Comparison of ENCODE assay signal across 20 cellular contexts in the genomic region with DNA sequence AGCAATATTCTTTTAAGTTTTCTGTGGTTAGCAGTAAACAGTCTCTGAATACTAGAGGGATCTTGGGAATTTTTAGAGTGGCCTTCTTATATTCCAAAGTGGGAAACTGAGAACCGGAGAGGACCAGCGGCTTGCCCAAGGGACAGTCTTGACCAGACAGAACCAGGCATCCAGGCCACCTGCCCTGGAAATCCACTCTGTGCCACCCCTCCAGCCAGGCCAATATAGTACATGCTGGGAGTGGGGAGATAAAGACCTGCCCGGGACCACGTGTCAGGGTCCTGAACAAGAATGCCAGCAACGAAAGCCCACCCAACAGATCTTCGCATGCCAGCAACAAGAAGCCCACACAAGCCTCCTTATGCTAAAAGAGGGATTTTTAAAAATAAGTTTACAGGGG. TPM values are rescaled to one million over a fixed set of nuclear protein-coding genes. Genes with fewer than 3 reads are reported as not detected.
A peak's percentile ranks its signal among the peaks of the same experiment; 100 is the strongest.
DNase-seq lines count a peak whose midpoint lies in the region; ATAC-seq and TF ChIP-seq lines count a peak whose summit lies in the region.
"Had no signal": no experiment of that assay in that cellular context is flagged by ENCODE, and none has a peak within 500 bp of the region (broad histone marks: within the 10 kb centered on the region; RNA-seq: fewer than 3 reads in every experiment).

No MANE protein-coding gene starts in this region.

- no peak overlapping the region for H3K14ac ChIP-seq in neuronal stem cell (ENCODE audit: low read length)

- no peak overlapping the region for H3K9ac ChIP-seq in neuronal stem cell (ENCODE audit: low read depth, low read length, poor library complexity)
- H3K9ac ChIP-seq: BLaER1 had no signal

- no peak overlapping the region for H4K91ac ChIP-seq in neuronal stem cell (ENCODE audit: low read depth, low read length, poor library complexity)

- H3K23ac ChIP-seq in neuronal stem cell (ENCODE audit: low read depth, low read length, poor library complexity): no peak overlapping the region

- H2AK5ac ChIP-seq in neuronal stem cell (ENCODE audit: low read depth, low read length): no peak overlapping the region

- TF ChIP-seq CTCF in right atrium auricular region (IDR thresholded peaks at IDR 0.05) (no peak), left ventricle myocardium inferior (IDR thresholded peaks at IDR 0.05; ENCODE audit: borderline replicate concordance) (no peak), type B pancreatic cell (conservative IDR thresholded peaks at IDR 0.05) (no peak)

- H2BK120ac ChIP-seq in neuronal stem cell (ENCODE audit: low read depth, low read length): peak overlapping the region; percentile 14

- H2BK5ac ChIP-seq in neuronal stem cell (ENCODE audit: low read length): no peak overlapping the region

- no peak overlapping the region for H2AFZ ChIP-seq in neuronal stem cell (ENCODE audit: low read length)

- H3K9me3 Mint-ChIP-seq in dendritic cell treated with granulocyte-macrophage colony-stimulating factor and Interleukin-4, amounts not matched to agents 40 ng/mL and 50 ng/mL, for 4 days: no peaks in the 10 kb centered on the region
- peaks cover 4% of the 10 kb centered on the region for H3K9me3 Mint-ChIP-seq in type B pancreatic cell

- ATAC-seq in HG03095 (IDR thresholded peaks at IDR 0.05; ENCODE audit: unreplicated experiment) (no peak), HG03097 (IDR thresholded peaks at IDR 0.05; ENCODE audit: low FRiP score, unreplicated experiment) (no peak)
- ATAC-seq: HCT116 had no signal

- no peaks in the 10 kb centered on the region for H3K79me1 ChIP-seq in neuronal stem cell (ENCODE audit: low read depth, low read length)

- H3K27me3 ChIP-seq in right atrium auricular region: no peaks in the 10 kb centered on the region
- no peaks in the 10 kb centered on the region for H3K27me3 ChIP-seq in left ventricle myocardium inferior (ENCODE audit: low read depth)
- no peaks in the 10 kb centered on the region for H3K27me3 ChIP-seq in neuronal stem cell (ENCODE audit: control insufficient read depth in 3 of 3, insufficient read depth in 3 of 3, low read depth in 1 of 3, low read length in 3 of 3)
- H3K27me3 ChIP-seq: BLaER1 had no signal

- H3K36me3 ChIP-seq in right atrium auricular region (no peaks in the 10 kb centered on the region), left ventricle myocardium inferior (no peaks in the 10 kb centered on the region), neuronal stem cell (replicated peaks in 1 of 2; ENCODE audit: control insufficient read depth in 2 of 2, insufficient read depth in 2 of 2, low read length in 2 of 2) (no peaks in the 10 kb centered on the region)
- H3K36me3 ChIP-seq: BLaER1 had no signal

- no peaks in the 10 kb centered on the region for H3K27me3 Mint-ChIP-seq in dendritic cell treated with granulocyte-macrophage colony-stimulating factor and Interleukin-4, amounts not matched to agents 40 ng/mL and 50 ng/mL, for 4 days
- H3K27me3 Mint-ChIP-seq in type B pancreatic cell: peaks cover 3% of the 10 kb centered on the region
- H3K27me3 Mint-ChIP-seq: CD4-positive, CD25-positive, alpha-beta regulatory T cell had no signal

- H3K4me1 ChIP-seq in right atrium auricular region (peaks cover 0 to 20% of the 10 kb centered on the region in 2 donors), left ventricle myocardium inferior (peaks cover 27% of the 10 kb centered on the region), neuronal stem cell (ENCODE audit: control insufficient read depth in 2 of 2, insufficient read depth in 1 of 2, low read depth in 1 of 2, low read length in 2 of 2) (peaks cover 0 to 2% of the 10 kb centered on the region in 2 donors)

- H3K4me1 Mint-ChIP-seq in dendritic cell treated with granulocyte-macrophage colony-stimulating factor and Interleukin-4, amounts not matched to agents 40 ng/mL and 50 ng/mL, for 4 days (ENCODE audit: low read depth): peaks cover 65% of the 10 kb centered on the region
- peaks cover 12% of the 10 kb centered on the region for H3K4me1 Mint-ChIP-seq in type B pancreatic cell (ENCODE audit: unreplicated experiment)

- H4K8ac ChIP-seq in neuronal stem cell (ENCODE audit: low read depth, low read length): no peak overlapping the region

- peak overlapping the region; percentile 87 for H3K27ac Mint-ChIP-seq in dendritic cell treated with granulocyte-macrophage colony-stimulating factor and Interleukin-4, amounts not matched to agents 40 ng/mL and 50 ng/mL, for 4 days
- no peak overlapping the region for H3K27ac Mint-ChIP-seq in type B pancreatic cell
- H3K27ac Mint-ChIP-seq: HFFc6 had no signal

- no CpG with 5 or more reads among the region's 6 CpGs for WGBS in neuronal stem cell (ENCODE audit: extremely low coverage in 2 of 2, insufficient read length in 2 of 2, insufficient replicate concordance in 1 of 2), 2 donors

- peaks cover 0 to 12% of the 10 kb centered on the region in 2 donors for H3K9me3 ChIP-seq in right atrium auricular region
- H3K9me3 ChIP-seq in left ventricle myocardium inferior (replicated peaks): peaks cover 17% of the 10 kb centered on the region
- peaks cover 7 to 10% of the 10 kb centered on the region in 2 donors for H3K9me3 ChIP-seq in neuronal stem cell (replicated peaks in 1 of 2; ENCODE audit: control insufficient read depth in 2 of 2, insufficient read depth in 1 of 2, low read depth in 1 of 2, low read length in 2 of 2)

- H3K27ac ChIP-seq in right atrium auricular region (no peak overlapping the region), left ventricle myocardium inferior (replicated peaks) (no peak overlapping the region), neuronal stem cell (replicated peaks; ENCODE audit: low read length) (no peak overlapping the region)
- H3K27ac ChIP-seq: BLaER1 had no signal

- H2BK12ac ChIP-seq in neuronal stem cell (ENCODE audit: low read length): no peak overlapping the region

- H3K4me3 ChIP-seq in right atrium auricular region (no peak overlapping the region), left ventricle myocardium inferior (no peak overlapping the region), neuronal stem cell (ENCODE audit: low read length in 2 of 2) (no peak overlapping the region)
- H3K4me3 ChIP-seq: BLaER1 had no signal

- no peak overlapping the region for H3K18ac ChIP-seq in neuronal stem cell (ENCODE audit: low read length)

- H3K36me3 Mint-ChIP-seq in dendritic cell treated with granulocyte-macrophage colony-stimulating factor and Interleukin-4, amounts not matched to agents 40 ng/mL and 50 ng/mL, for 4 days (ENCODE audit: low read depth): peaks cover 22% of the 10 kb centered on the region
- no peaks in the 10 kb centered on the region for H3K36me3 Mint-ChIP-seq in type B pancreatic cell
- H3K36me3 Mint-ChIP-seq: CD4-positive, CD25-positive, alpha-beta regulatory T cell had no signal

- DNase-seq in right atrium auricular region (ENCODE audit: low spot score) (peak; percentile 54), left ventricle myocardium inferior (no peak), neuronal stem cell (ENCODE audit: low spot score) (no peak), type B pancreatic cell (ENCODE audit: extremely low spot score, unreplicated experiment) (peak; percentile 24), NCI-H2081 (lab: John Stamatoyannopoulos, UW) (no peak)
- DNase-seq: 8988T; Caco-2; CD4-positive, CD25-positive, alpha-beta regulatory T cell; DMS153; DMS79; GDM1; GOT3; H7; HFFc6 had no signal

- H3K4ac ChIP-seq in neuronal stem cell (ENCODE audit: low read length): no peak overlapping the region

- intact Hi-C loops in left ventricle myocardium inferior (cut with micrococcal nuclease): no loop called here
- intact Hi-C loops in dendritic cell treated with granulocyte-macrophage colony-stimulating factor and Interleukin-4, amounts not matched to agents 40 ng/mL and 50 ng/mL, for 4 days (cut with micrococcal nuclease): loop anchor here (5.0 to 10.0 kb wide), 3 partner anchors 48 to 191 kb away; a partner anchor contains a TSS

- no peak overlapping the region for H3K4me2 ChIP-seq in neuronal stem cell (ENCODE audit: insufficient read depth, low read length, poor library complexity, severe bottlenecking)
- H3K4me2 ChIP-seq: BLaER1 had no signal

- H3K4me3 Mint-ChIP-seq in dendritic cell treated with granulocyte-macrophage colony-stimulating factor and Interleukin-4, amounts not matched to agents 40 ng/mL and 50 ng/mL, for 4 days: no peak overlapping the region
- no peak overlapping the region for H3K4me3 Mint-ChIP-seq in type B pancreatic cell
- H3K4me3 Mint-ChIP-seq: CD4-positive, CD25-positive, alpha-beta regulatory T cell; HFFc6 had no signal

- H2BK15ac ChIP-seq in neuronal stem cell (ENCODE audit: low read length): no peak overlapping the region

RNA-seq across cellular contexts. Expression of a gene that starts 49.4 kb away (rescaled TPM):
- 10 to 100 TPM in 1 of 2 donors, 1 to 10 TPM in 1; 6.6 to 11.8 TPM for total RNA-seq in right atrium auricular region
- 13.8 TPM for total RNA-seq in left ventricle myocardium inferior
- 1.3 TPM for polyA plus RNA-seq in neuronal stem cell (2013, experiment 1 of 2)
- polyA plus RNA-seq in neuronal stem cell (2013, experiment 2 of 2): 1.6 TPM
- 11.3 and 12.9 TPM in 2 replicates for total RNA-seq in type B pancreatic cell (ENCODE audit: low replicate concordance)
- total RNA-seq: HT-29 had no signal

Comparison
In these comparisons a context has a peak if more than half of its experiments do, and no peak if none do; other contexts are left out.
1. DNase-seq: peak in right atrium auricular region (single experiment) and type B pancreatic cell (single experiment); none in left ventricle myocardium inferior (single experiment), neuronal stem cell (single experiment) and NCI-H2081 (0 of 2).